19 cellular contexts compared by ENCODE assay signal in the genomic region with DNA sequence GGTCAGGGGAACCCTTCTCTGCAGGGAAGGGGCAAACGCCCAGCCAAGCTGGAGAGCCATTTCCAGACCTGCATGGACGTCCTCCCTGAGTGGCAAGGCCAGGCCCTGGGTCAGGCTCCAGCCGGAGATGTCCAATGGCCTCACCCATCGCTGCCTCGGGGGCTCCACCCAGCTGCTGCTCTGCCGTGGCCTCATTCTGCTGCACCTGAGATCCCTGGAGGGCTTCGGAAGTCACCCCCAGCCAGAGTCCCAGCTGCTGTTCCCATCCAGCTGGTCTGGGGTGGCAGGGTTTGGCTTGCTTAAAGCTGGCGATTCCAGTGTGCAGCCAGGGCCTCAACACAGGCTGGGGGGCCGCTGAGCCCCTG.
DNase-seq lines count a peak whose midpoint lies in the region; ATAC-seq and TF ChIP-seq lines count a peak whose summit lies in the region.
"Had no signal": no experiment of that assay in that cellular context is flagged by ENCODE, and none has a peak within 500 bp of the region (broad histone marks: within the 10 kb centered on the region; RNA-seq: fewer than 3 reads in every experiment).

No MANE protein-coding gene starts in this region.

- H3K4me1 Mint-ChIP-seq in activated CD4-positive, alpha-beta T cell treated with anti-CD3 and anti-CD28 coated beads for 36 hours, result no peaks in the 10 kb centered on the region
- peaks cover 38% of the 10 kb centered on the region for H3K4me1 Mint-ChIP-seq in progenitor cell of endocrine pancreas (ENCODE audit: low read depth)

- H3K27ac ChIP-seq in RWPE1 (peak overlapping the region; percentile 9; the same call in 1 of the 2 replicates), left ventricle myocardium inferior (replicated peaks) (no peak overlapping the region)
- H3K27ac ChIP-seq: skin epidermis, WERI-Rb-1 had no signal

- H3K27me3 Mint-ChIP-seq in activated CD4-positive, alpha-beta T cell treated with anti-CD3 and anti-CD28 coated beads for 36 hours, result peaks cover 1% of the 10 kb centered on the region
- peaks cover 22% of the 10 kb centered on the region for H3K27me3 Mint-ChIP-seq in progenitor cell of endocrine pancreas

- CTCF ChIA-PET in activated CD4-positive, alpha-beta T cell treated with anti-CD3 and anti-CD28 coated beads for 36 hours (lab: Charles Lee), result interaction anchor here (0.6 to 4.0 kb wide), 5 partner anchors 19 to 781 kb away, joined by 3 to 38 read pairs (median 3); no protein-coding TSS in a partner anchor
- CTCF ChIA-PET in RWPE1 (lab: Yijun Ruan, JAX), result interaction anchor here (0.7 kb wide), 1 partner anchor 29 kb away, joined by 3 read pairs; no protein-coding TSS in a partner anchor

- H3K4me3 Mint-ChIP-seq in activated CD4-positive, alpha-beta T cell treated with anti-CD3 and anti-CD28 coated beads for 36 hours, result no peak overlapping the region
- no peak overlapping the region for H3K4me3 Mint-ChIP-seq in progenitor cell of endocrine pancreas (ENCODE audit: low read depth)
- H3K4me3 Mint-ChIP-seq: central memory CD8-positive, alpha-beta T cell; effector memory CD8-positive, alpha-beta T cell had no signal

- H3K4me3 ChIP-seq in left ventricle myocardium inferior, result no peak overlapping the region
- H3K4me3 ChIP-seq: GM12878, lung, skin epidermis had no signal

- H3K4me1 ChIP-seq in left ventricle myocardium inferior, result peaks cover 9% of the 10 kb centered on the region

- H3K9me3 ChIP-seq in left ventricle myocardium inferior (replicated peaks), result no peaks in the 10 kb centered on the region

- H3K36me3 Mint-ChIP-seq in activated CD4-positive, alpha-beta T cell treated with anti-CD3 and anti-CD28 coated beads for 36 hours (ENCODE audit: low read depth), result no peaks in the 10 kb centered on the region
- no peaks in the 10 kb centered on the region for H3K36me3 Mint-ChIP-seq in progenitor cell of endocrine pancreas (ENCODE audit: insufficient read depth)

- H3K27ac Mint-ChIP-seq in activated CD4-positive, alpha-beta T cell treated with anti-CD3 and anti-CD28 coated beads for 36 hours, result no peak overlapping the region
- peak overlapping the region; percentile 93 for H3K27ac Mint-ChIP-seq in progenitor cell of endocrine pancreas

- no peaks in the 10 kb centered on the region for H3K36me3 ChIP-seq in left ventricle myocardium inferior
- H3K36me3 ChIP-seq: WERI-Rb-1 had no signal

- ATAC-seq in activated CD4-positive, alpha-beta T cell treated with anti-CD3 and anti-CD28 coated beads for 36 hours, result no peak
- ATAC-seq in GM19397 (IDR thresholded peaks at IDR 0.05; ENCODE audit: unreplicated experiment) (no peak), HG02981 (IDR thresholded peaks at IDR 0.05; ENCODE audit: unreplicated experiment) (no peak)
- ATAC-seq: effector memory CD8-positive, alpha-beta T cell; GM12878 had no signal

- peaks cover 10% of the 10 kb centered on the region for H3K27me3 ChIP-seq in left ventricle myocardium inferior (ENCODE audit: low read depth)

- TF ChIP-seq CTCF in RWPE1 (conservative IDR thresholded peaks at IDR 0.05; ENCODE audit: low read depth) (no peak), left ventricle myocardium inferior (IDR thresholded peaks at IDR 0.05; ENCODE audit: borderline replicate concordance) (no peak), progenitor cell of endocrine pancreas (IDR thresholded peaks at IDR 0.05; ENCODE audit: unreplicated experiment) (no peak)

- intact Hi-C loops in activated CD4-positive, alpha-beta T cell treated with anti-CD3 and anti-CD28 coated beads for 36 hours (cut with DNase I, micrococcal nuclease), result loop anchor here in 1 of 2 experiments (5.0 kb wide), 1 partner anchor 129 kb away; no protein-coding TSS in a partner anchor
- intact Hi-C loops in left ventricle myocardium inferior (cut with micrococcal nuclease), result no loop called here

- peak; percentile 1 for DNase-seq in activated CD4-positive, alpha-beta T cell treated with anti-CD3 and anti-CD28 coated beads for 36 hours
- no peak for DNase-seq in activated CD4-positive, alpha-beta T cell treated with anti-CD3 and anti-CD28 coated beads for 4 hours
- DNase-seq in RWPE1 (ENCODE audit: low spot score) (no peak), left ventricle myocardium inferior (peak; percentile 9), progenitor cell of endocrine pancreas (ENCODE audit: low spot score, unreplicated experiment) (no peak), dermis blood vessel endothelial cell (no peak)
- DNase-seq: amygdala; C1 segment of cervical spinal cord; effector memory CD8-positive, alpha-beta T cell; NCI-H1105 treated with DMSO at 0.1 percent for 48 hours; stimulated activated CD4-positive, alpha-beta T cell treated with anti-CD3 and anti-CD28 coated beads, Interleukin-2, amount 100 ng/mL, for 48 hours; T-helper 2 cell; WERI-Rb-1 had no signal

- POLR2A ChIA-PET in activated CD4-positive, alpha-beta T cell treated with anti-CD3 and anti-CD28 coated beads for 36 hours (lab: Charles Lee), result no interaction called here
- POLR2A ChIA-PET in RWPE1 (lab: Yijun Ruan, JAX; ENCODE audit: low non-redundant PET), result no interaction called here

- H3K9me3 Mint-ChIP-seq in activated CD4-positive, alpha-beta T cell treated with anti-CD3 and anti-CD28 coated beads for 36 hours (ENCODE audit: low read depth), result no peaks in the 10 kb centered on the region
- H3K9me3 Mint-ChIP-seq in progenitor cell of endocrine pancreas (ENCODE audit: low read depth), result no peaks in the 10 kb centered on the region
- H3K9me3 Mint-ChIP-seq: central memory CD8-positive, alpha-beta T cell; effector memory CD8-positive, alpha-beta T cell had no signal

Comparison
In these comparisons a context has a peak if more than half of its experiments do, and no peak if none do; other contexts are left out.
1. DNase-seq: peak in activated CD4-positive, alpha-beta T cell treated with anti-CD3 and anti-CD28 coated beads for 36 hours (single experiment) and left ventricle myocardium inferior (single experiment); none in activated CD4-positive, alpha-beta T cell treated with anti-CD3 and anti-CD28 coated beads for 4 hours (0 of 2), RWPE1 (single experiment), progenitor cell of endocrine pancreas (single experiment) and dermis blood vessel endothelial cell (single experiment).